In the genomic region with DNA sequence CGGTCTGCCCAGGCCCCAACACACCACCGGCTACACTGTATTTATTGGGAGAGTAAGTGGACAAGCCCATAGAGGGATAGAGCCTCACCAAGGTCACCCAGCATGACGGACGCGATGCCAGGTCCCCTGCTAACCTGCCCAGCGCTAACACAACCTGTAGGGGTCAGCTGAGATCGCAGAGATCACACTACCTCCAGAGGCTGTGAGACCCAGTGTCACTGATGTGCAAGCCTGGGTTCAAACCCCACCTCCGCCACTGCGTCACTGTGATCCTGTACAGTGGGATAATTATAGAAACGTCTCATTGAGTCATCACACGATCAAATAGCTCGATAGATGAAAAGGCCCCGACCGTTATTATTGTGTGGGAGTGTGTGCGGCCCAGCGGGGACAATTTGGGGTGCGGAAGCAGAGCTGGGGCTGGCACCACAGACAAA, we compare ENCODE assay signal across 1 cellular context.
TF ChIP-seq lines count a peak whose summit lies in the region.

No MANE protein-coding gene starts in this region.

TF ChIP-seq in K562, 482 proteins besides CTCF, POLR2A, EP300 and RAD21 (continues in another document):
- TF ChIP-seq, protein P1, sequence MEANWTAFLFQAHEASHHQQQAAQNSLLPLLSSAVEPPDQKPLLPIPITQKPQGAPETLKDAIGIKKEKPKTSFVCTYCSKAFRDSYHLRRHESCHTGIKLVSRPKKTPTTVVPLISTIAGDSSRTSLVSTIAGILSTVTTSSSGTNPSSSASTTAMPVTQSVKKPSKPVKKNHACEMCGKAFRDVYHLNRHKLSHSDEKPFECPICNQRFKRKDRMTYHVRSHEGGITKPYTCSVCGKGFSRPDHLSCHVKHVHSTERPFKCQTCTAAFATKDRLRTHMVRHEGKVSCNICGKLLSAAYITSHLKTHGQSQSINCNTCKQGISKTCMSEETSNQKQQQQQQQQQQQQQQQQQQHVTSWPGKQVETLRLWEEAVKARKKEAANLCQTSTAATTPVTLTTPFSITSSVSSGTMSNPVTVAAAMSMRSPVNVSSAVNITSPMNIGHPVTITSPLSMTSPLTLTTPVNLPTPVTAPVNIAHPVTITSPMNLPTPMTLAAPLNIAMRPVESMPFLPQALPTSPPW (CRISPR knock-in tag; IDR thresholded peaks at IDR 0.05) = 0 out of 2 replicates have a peak, but pooled peaks have one; percentile 9
- no peak for TF ChIP-seq KAT8 (IDR thresholded peaks at IDR 0.05; ENCODE audit: low read depth)
- TF ChIP-seq MEF2A (IDR thresholded peaks at IDR 0.05; ENCODE audit: control insufficient read depth, low read depth, low read length) = peak; percentile 63; the same call in 1 of the 2 replicates
- peak; percentile 59 for TF ChIP-seq ZFX (CRISPR knock-in tag; IDR thresholded peaks at IDR 0.05)
- TF ChIP-seq, protein P2, sequence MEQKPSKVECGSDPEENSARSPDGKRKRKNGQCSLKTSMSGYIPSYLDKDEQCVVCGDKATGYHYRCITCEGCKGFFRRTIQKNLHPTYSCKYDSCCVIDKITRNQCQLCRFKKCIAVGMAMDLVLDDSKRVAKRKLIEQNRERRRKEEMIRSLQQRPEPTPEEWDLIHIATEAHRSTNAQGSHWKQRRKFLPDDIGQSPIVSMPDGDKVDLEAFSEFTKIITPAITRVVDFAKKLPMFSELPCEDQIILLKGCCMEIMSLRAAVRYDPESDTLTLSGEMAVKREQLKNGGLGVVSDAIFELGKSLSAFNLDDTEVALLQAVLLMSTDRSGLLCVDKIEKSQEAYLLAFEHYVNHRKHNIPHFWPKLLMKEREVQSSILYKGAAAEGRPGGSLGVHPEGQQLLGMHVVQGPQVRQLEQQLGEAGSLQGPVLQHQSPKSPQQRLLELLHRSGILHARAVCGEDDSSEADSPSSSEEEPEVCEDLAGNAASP (IDR thresholded peaks at IDR 0.05) = no peak
- TF ChIP-seq CREM (IDR thresholded peaks at IDR 0.05; ENCODE audit: low read depth) = peak; percentile 46
- TF ChIP-seq LCOR (CRISPR knock-in tag; IDR thresholded peaks at IDR 0.05) = 0 out of 2 replicates have a peak, but pooled peaks have one; percentile 36
- TF ChIP-seq, protein P3, sequence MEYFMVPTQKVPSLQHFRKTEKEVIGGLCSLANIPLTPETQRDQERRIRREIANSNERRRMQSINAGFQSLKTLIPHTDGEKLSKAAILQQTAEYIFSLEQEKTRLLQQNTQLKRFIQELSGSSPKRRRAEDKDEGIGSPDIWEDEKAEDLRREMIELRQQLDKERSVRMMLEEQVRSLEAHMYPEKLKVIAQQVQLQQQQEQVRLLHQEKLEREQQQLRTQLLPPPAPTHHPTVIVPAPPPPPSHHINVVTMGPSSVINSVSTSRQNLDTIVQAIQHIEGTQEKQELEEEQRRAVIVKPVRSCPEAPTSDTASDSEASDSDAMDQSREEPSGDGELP (CRISPR knock-in tag; IDR thresholded peaks at IDR 0.05; ENCODE audit: borderline replicate concordance) = peak; percentile 49; the same call in 1 of the 2 replicates
- no peak for TF ChIP-seq EZH2 (IDR thresholded peaks at IDR 0.05; ENCODE audit: borderline replicate concordance, low read depth, low read length)
- TF ChIP-seq FOS (IDR thresholded peaks at IDR 0.05; ENCODE audit: extremely low read depth, insufficient read length) = no peak
- TF ChIP-seq EP400 (IDR thresholded peaks at IDR 0.05) = peak; percentile 19; the same call in 1 of the 2 replicates
- TF ChIP-seq, protein P4, sequence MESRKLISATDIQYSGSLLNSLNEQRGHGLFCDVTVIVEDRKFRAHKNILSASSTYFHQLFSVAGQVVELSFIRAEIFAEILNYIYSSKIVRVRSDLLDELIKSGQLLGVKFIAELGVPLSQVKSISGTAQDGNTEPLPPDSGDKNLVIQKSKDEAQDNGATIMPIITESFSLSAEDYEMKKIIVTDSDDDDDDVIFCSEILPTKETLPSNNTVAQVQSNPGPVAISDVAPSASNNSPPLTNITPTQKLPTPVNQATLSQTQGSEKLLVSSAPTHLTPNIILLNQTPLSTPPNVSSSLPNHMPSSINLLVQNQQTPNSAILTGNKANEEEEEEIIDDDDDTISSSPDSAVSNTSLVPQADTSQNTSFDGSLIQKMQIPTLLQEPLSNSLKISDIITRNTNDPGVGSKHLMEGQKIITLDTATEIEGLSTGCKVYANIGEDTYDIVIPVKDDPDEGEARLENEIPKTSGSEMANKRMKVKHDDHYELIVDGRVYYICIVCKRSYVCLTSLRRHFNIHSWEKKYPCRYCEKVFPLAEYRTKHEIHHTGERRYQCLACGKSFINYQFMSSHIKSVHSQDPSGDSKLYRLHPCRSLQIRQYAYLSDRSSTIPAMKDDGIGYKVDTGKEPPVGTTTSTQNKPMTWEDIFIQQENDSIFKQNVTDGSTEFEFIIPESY (CRISPR knock-in tag; IDR thresholded peaks at IDR 0.05) = peak; percentile 22; the same call in 1 of the 2 replicates
- TF ChIP-seq, protein P5, sequence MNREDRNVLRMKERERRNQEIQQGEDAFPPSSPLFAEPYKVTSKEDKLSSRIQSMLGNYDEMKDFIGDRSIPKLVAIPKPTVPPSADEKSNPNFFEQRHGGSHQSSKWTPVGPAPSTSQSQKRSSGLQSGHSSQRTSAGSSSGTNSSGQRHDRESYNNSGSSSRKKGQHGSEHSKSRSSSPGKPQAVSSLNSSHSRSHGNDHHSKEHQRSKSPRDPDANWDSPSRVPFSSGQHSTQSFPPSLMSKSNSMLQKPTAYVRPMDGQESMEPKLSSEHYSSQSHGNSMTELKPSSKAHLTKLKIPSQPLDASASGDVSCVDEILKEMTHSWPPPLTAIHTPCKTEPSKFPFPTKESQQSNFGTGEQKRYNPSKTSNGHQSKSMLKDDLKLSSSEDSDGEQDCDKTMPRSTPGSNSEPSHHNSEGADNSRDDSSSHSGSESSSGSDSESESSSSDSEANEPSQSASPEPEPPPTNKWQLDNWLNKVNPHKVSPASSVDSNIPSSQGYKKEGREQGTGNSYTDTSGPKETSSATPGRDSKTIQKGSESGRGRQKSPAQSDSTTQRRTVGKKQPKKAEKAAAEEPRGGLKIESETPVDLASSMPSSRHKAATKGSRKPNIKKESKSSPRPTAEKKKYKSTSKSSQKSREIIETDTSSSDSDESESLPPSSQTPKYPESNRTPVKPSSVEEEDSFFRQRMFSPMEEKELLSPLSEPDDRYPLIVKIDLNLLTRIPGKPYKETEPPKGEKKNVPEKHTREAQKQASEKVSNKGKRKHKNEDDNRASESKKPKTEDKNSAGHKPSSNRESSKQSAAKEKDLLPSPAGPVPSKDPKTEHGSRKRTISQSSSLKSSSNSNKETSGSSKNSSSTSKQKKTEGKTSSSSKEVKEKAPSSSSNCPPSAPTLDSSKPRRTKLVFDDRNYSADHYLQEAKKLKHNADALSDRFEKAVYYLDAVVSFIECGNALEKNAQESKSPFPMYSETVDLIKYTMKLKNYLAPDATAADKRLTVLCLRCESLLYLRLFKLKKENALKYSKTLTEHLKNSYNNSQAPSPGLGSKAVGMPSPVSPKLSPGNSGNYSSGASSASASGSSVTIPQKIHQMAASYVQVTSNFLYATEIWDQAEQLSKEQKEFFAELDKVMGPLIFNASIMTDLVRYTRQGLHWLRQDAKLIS (CRISPR knock-in tag; IDR thresholded peaks at IDR 0.05) = 0 out of 2 replicates have a peak, but pooled peaks have one; percentile 14
- TF ChIP-seq CAMTA2 (CRISPR knock-in tag; conservative IDR thresholded peaks at IDR 0.05) = no peak
- TF ChIP-seq EGR1 (conservative IDR thresholded peaks at IDR 0.05) = 0 out of 2 replicates have a peak, but pooled peaks have one; percentile 16
- TF ChIP-seq ZNF124 (CRISPR knock-in tag; IDR thresholded peaks at IDR 0.05) = no peak
- TF ChIP-seq, protein P6, sequence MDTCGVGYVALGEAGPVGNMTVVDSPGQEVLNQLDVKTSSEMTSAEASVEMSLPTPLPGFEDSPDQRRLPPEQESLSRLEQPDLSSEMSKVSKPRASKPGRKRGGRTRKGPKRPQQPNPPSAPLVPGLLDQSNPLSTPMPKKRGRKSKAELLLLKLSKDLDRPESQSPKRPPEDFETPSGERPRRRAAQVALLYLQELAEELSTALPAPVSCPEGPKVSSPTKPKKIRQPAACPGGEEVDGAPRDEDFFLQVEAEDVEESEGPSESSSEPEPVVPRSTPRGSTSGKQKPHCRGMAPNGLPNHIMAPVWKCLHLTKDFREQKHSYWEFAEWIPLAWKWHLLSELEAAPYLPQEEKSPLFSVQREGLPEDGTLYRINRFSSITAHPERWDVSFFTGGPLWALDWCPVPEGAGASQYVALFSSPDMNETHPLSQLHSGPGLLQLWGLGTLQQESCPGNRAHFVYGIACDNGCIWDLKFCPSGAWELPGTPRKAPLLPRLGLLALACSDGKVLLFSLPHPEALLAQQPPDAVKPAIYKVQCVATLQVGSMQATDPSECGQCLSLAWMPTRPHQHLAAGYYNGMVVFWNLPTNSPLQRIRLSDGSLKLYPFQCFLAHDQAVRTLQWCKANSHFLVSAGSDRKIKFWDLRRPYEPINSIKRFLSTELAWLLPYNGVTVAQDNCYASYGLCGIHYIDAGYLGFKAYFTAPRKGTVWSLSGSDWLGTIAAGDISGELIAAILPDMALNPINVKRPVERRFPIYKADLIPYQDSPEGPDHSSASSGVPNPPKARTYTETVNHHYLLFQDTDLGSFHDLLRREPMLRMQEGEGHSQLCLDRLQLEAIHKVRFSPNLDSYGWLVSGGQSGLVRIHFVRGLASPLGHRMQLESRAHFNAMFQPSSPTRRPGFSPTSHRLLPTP (IDR thresholded peaks at IDR 0.05; ENCODE audit: borderline replicate concordance, extremely low read depth, insufficient read length) = peak; percentile 29
- TF ChIP-seq ZSCAN32 (CRISPR knock-in tag; IDR thresholded peaks at IDR 0.05) = no peak
- TF ChIP-seq ZNF274 (IDR thresholded peaks at IDR 0.05; ENCODE audit: borderline replicate concordance, low read depth, low read length) = no peak
- TF ChIP-seq ZNF133 (CRISPR knock-in tag; IDR thresholded peaks at IDR 0.05) = no peak
- 0 out of 2 replicates have a peak, but pooled peaks have one; percentile 38 for TF ChIP-seq JUND (IDR thresholded peaks at IDR 0.05; ENCODE audit: borderline replicate concordance, low read depth, low read length)
- TF ChIP-seq JUND (tag; IDR thresholded peaks at IDR 0.05; ENCODE audit: borderline replicate concordance, low read depth, low read length) = no peak
- peak; percentile 79; the same call in 1 of the 2 replicates for TF ChIP-seq MEF2D (tag; conservative IDR thresholded peaks at IDR 0.05; ENCODE audit: low read depth)
- TF ChIP-seq, protein P7, sequence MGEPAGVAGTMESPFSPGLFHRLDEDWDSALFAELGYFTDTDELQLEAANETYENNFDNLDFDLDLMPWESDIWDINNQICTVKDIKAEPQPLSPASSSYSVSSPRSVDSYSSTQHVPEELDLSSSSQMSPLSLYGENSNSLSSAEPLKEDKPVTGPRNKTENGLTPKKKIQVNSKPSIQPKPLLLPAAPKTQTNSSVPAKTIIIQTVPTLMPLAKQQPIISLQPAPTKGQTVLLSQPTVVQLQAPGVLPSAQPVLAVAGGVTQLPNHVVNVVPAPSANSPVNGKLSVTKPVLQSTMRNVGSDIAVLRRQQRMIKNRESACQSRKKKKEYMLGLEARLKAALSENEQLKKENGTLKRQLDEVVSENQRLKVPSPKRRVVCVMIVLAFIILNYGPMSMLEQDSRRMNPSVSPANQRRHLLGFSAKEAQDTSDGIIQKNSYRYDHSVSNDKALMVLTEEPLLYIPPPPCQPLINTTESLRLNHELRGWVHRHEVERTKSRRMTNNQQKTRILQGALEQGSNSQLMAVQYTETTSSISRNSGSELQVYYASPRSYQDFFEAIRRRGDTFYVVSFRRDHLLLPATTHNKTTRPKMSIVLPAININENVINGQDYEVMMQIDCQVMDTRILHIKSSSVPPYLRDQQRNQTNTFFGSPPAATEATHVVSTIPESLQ (CRISPR knock-in tag; IDR thresholded peaks at IDR 0.05) = no peak
- TF ChIP-seq, protein P8, sequence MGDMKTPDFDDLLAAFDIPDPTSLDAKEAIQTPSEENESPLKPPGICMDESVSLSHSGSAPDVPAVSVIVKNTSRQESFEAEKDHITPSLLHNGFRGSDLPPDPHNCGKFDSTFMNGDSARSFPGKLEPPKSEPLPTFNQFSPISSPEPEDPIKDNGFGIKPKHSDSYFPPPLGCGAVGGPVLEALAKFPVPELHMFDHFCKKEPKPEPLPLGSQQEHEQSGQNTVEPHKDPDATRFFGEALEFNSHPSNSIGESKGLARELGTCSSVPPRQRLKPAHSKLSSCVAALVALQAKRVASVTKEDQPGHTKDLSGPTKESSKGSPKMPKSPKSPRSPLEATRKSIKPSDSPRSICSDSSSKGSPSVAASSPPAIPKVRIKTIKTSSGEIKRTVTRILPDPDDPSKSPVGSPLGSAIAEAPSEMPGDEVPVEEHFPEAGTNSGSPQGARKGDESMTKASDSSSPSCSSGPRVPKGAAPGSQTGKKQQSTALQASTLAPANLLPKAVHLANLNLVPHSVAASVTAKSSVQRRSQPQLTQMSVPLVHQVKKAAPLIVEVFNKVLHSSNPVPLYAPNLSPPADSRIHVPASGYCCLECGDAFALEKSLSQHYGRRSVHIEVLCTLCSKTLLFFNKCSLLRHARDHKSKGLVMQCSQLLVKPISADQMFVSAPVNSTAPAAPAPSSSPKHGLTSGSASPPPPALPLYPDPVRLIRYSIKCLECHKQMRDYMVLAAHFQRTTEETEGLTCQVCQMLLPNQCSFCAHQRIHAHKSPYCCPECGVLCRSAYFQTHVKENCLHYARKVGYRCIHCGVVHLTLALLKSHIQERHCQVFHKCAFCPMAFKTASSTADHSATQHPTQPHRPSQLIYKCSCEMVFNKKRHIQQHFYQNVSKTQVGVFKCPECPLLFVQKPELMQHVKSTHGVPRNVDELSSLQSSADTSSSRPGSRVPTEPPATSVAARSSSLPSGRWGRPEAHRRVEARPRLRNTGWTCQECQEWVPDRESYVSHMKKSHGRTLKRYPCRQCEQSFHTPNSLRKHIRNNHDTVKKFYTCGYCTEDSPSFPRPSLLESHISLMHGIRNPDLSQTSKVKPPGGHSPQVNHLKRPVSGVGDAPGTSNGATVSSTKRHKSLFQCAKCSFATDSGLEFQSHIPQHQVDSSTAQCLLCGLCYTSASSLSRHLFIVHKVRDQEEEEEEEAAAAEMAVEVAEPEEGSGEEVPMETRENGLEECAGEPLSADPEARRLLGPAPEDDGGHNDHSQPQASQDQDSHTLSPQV (IDR thresholded peaks at IDR 0.05) = peak; percentile 32; the same call in 1 of the 2 replicates
- TF ChIP-seq, protein P9, sequence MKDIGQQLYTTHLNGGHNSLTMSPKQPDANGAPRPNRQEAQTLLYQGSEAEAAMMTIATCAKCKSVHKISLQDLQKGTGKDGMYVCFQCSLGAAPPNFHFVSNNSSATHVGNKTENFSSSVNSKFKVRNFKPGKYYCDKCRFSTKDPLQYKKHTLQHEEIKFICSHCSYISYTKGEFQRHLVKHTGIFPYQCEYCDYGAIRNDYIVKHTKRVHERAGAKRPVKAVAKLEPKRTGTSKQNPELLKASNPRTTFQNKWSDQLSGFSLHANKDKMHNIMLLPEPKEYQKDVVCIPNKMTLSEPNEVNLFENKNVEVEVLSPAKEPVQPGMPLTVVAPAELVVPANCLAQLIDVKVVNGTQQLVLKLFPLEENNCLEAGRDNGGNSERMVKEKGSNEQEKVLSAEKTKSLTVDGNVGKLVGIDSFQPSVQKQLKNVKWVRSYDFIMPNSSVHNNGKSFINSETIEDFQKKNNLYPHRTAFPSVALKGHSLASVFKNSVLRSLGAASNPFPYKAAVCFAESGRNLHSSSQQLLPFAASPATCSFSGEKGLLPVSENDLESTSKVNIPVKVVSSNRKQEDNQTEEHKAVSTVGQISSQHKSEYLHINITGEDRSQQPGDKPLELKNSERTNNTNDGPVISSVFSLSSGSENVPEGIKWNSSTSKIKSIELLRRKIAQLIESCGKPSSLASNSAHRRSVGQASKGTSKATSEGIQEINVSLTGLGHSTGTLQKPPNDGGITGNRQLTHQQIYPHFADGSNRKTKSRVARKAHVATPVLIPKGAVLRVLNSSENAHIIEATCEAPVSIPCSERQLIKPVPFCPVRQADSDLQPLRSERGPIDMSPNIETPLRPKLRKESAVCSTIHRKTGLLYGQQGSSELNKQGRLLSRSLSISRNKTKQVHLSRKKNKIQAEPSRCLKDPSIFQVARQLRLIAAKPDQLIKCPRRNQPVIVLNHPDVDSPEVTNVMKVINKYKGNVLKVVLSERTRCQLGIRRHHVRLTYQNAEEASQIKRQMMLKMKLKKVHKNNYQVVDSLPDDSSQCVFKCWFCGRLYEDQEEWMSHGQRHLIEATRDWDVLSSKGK (CRISPR knock-in tag; IDR thresholded peaks at IDR 0.05) = no peak
